Comparison of ENCODE assay signal across 26 cellular contexts in genomic region chr10:116125180-116125579, GRCh38.
"Had no signal": no experiment of that assay in that cellular context is flagged by ENCODE, and none has a peak within 500 bp of the region (broad histone marks: within the 10 kb centered on the region; RNA-seq: fewer than 3 reads in every experiment).

No MANE protein-coding gene starts in this region.

- DNase-seq: kidney glomerular epithelial cell; left cardiac atrium; left lung; lower lobe of right lung; mammary epithelial cell; mesenchymal stem cell; naive B cell; natural killer cell; occipital lobe; ovary; right lobe of liver; stimulated activated CD4-positive, alpha-beta T cell treated with anti-CD3 and anti-CD28 coated beads, Interleukin-1b, Interleukin-23, amount 100 ng/mL, for 48 hours; stimulated activated CD4-positive, alpha-beta T cell treated with anti-CD3 and anti-CD28 coated beads, Interleukin-2, amount 100 ng/mL, for 48 hours; stimulated activated CD4-positive, alpha-beta T cell treated with anti-CD3 and anti-CD28 coated beads, Interleukin-4, amount 100 ng/mL, for 4 hours; stimulated activated CD8-positive, alpha-beta memory T cell treated with anti-CD3 and anti-CD28 coated beads, Interleukin-4, amount 100 ng/mL, for 48 hours; stimulated activated naive CD4-positive, alpha-beta T cell treated with Interleukin-2 at 50 U/mL for 16 hours; stimulated activated naive CD8-positive, alpha-beta T cell treated with anti-CD3 and anti-CD28 coated beads, Interleukin-15, amount 100 ng/mL, for 72 hours; substantia nigra; uterus had no signal

- H3K4me3 ChIP-seq: hepatocyte, left lung, lower lobe of right lung, ovary, right atrium auricular region, right lobe of liver, smooth muscle cell, tibial nerve, uterus had no signal

- H3K9me3 Mint-ChIP-seq: stimulated activated naive CD8-positive, alpha-beta T cell treated with anti-CD3 and anti-CD28 coated beads, Interleukin-15, amount 100 ng/mL, for 72 hours had no signal

- H3K4me2 ChIP-seq: hepatocyte, smooth muscle cell had no signal

- H3K27me3 ChIP-seq: hepatocyte, left lung, ovary, right atrium auricular region, right lobe of liver, tibial nerve had no signal

- H3K4me1 Mint-ChIP-seq: naive B cell; natural killer cell; stimulated activated memory B cell treated with anti-CD40 and anti-IgM and Interleukin-4, amounts not matched to agents 10 μg/mL and 1 μg/mL and 100 μg/mL, for 72 hours; stimulated activated naive CD8-positive, alpha-beta T cell treated with anti-CD3 and anti-CD28 coated beads, Interleukin-15, amount 100 ng/mL, for 72 hours had no signal

- H3K36me3 Mint-ChIP-seq: naive B cell; natural killer cell; stimulated activated memory B cell treated with anti-CD40 and anti-IgM and Interleukin-4, amounts not matched to agents 10 μg/mL and 1 μg/mL and 100 μg/mL, for 72 hours had no signal

- H3K9me3 ChIP-seq: left lung, lower lobe of right lung, ovary, uterus had no signal

- H3K27me3 Mint-ChIP-seq: naive B cell; progenitor cell of endocrine pancreas; stimulated activated memory B cell treated with anti-CD40 and anti-IgM and Interleukin-4, amounts not matched to agents 10 μg/mL and 1 μg/mL and 100 μg/mL, for 72 hours; type B pancreatic cell had no signal

- H3K4me1 ChIP-seq: left lung, lower lobe of right lung, right atrium auricular region, right lobe of liver, tibial nerve, uterus had no signal

- H3K4me3 Mint-ChIP-seq: naive B cell; natural killer cell; stimulated activated memory B cell treated with anti-CD40 and anti-IgM and Interleukin-4, amounts not matched to agents 10 μg/mL and 1 μg/mL and 100 μg/mL, for 72 hours; stimulated activated naive CD8-positive, alpha-beta T cell treated with anti-CD3 and anti-CD28 coated beads, Interleukin-15, amount 100 ng/mL, for 72 hours; type B pancreatic cell had no signal

- H3K27ac Mint-ChIP-seq: naive B cell; natural killer cell; progenitor cell of endocrine pancreas; stimulated activated memory B cell treated with anti-CD40 and anti-IgM and Interleukin-4, amounts not matched to agents 10 μg/mL and 1 μg/mL and 100 μg/mL, for 72 hours; stimulated activated naive CD8-positive, alpha-beta T cell treated with anti-CD3 and anti-CD28 coated beads, Interleukin-15, amount 100 ng/mL, for 72 hours; type B pancreatic cell had no signal

- H3K27ac ChIP-seq: hepatocyte, left lung, lower lobe of right lung, ovary, right atrium auricular region, right lobe of liver, tibial nerve, uterus had no signal

- H2AFZ ChIP-seq: hepatocyte had no signal

- H3K36me3 ChIP-seq: left lung, lower lobe of right lung, ovary, right atrium auricular region, uterus had no signal
